In the genomic region with DNA sequence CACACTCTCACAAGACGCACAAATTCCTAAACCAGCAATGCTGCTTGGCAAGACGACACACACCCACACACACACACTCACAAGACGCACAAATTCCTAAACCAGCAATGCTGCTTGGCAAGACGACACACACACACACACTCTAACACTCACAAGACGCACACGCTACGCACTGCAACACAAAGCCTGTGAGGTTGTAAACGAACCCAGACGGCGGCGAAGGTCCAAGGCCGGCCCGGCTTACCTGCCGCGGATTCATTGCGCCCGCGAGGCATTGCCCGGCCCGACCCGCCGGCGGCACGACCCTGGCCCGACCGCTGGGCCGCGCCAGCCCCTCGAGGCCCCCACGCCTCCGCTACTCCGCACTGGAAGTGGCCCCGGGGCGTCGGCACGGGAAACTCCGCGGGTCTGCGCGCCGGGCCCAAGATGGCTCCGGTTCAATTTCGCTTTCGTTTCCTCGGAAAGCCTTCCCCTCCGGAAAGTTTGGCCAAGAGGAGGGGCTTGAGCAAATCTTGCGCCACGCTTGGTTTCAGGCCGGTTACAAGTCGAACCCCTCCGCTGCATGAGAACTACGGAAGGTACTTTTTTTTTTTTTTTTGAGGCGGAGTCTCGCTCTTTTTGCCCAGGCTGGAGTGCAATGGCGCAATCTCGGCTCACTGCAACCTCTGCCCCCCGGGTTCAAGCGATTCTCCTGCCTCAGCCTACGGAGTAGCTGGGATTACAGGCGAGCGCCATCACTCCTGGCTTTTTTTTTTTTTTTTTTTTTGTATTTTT, we compare ENCODE assay signal across 8 cellular contexts. TPM values are rescaled to one million over a fixed set of nuclear protein-coding genes. Genes with fewer than 3 reads are reported as not detected.
DNase-seq lines count a peak whose midpoint lies in the region; ATAC-seq and TF ChIP-seq lines count a peak whose summit lies in the region.

A gene with protein sequence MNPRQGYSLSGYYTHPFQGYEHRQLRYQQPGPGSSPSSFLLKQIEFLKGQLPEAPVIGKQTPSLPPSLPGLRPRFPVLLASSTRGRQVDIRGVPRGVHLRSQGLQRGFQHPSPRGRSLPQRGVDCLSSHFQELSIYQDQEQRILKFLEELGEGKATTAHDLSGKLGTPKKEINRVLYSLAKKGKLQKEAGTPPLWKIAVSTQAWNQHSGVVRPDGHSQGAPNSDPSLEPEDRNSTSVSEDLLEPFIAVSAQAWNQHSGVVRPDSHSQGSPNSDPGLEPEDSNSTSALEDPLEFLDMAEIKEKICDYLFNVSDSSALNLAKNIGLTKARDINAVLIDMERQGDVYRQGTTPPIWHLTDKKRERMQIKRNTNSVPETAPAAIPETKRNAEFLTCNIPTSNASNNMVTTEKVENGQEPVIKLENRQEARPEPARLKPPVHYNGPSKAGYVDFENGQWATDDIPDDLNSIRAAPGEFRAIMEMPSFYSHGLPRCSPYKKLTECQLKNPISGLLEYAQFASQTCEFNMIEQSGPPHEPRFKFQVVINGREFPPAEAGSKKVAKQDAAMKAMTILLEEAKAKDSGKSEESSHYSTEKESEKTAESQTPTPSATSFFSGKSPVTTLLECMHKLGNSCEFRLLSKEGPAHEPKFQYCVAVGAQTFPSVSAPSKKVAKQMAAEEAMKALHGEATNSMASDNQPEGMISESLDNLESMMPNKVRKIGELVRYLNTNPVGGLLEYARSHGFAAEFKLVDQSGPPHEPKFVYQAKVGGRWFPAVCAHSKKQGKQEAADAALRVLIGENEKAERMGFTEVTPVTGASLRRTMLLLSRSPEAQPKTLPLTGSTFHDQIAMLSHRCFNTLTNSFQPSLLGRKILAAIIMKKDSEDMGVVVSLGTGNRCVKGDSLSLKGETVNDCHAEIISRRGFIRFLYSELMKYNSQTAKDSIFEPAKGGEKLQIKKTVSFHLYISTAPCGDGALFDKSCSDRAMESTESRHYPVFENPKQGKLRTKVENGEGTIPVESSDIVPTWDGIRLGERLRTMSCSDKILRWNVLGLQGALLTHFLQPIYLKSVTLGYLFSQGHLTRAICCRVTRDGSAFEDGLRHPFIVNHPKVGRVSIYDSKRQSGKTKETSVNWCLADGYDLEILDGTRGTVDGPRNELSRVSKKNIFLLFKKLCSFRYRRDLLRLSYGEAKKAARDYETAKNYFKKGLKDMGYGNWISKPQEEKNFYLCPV (minus strand): TSS at position 439 of the 774 bp plus-strand sequence. CDS start 180 bp downstream, at position 259.

- no peaks in the 10 kb centered on the region for H3K27me3 Mint-ChIP-seq in activated naive CD4-positive, alpha-beta T cell treated with anti-CD3 and anti-CD28 coated beads, Interleukin-2, amount 10 ng/mL, durations not matched to agents 7 days and 5 days

- peak within 1 kb of the TSS; percentile 99 for H3K9ac ChIP-seq in SK-N-SH

- H3K4me3 ChIP-seq in H7 (ENCODE audit: insufficient read depth, low read depth, low read length) (peak within 1 kb of the TSS; percentile 60), MG63 (peak within 1 kb of the TSS; percentile 74), SK-N-SH (ENCODE audit: low read depth in 2 of 2, low read length in 1 of 2) (peak within 1 kb of the TSS; percentile 61 to 83)

- H3K36me3 Mint-ChIP-seq in activated naive CD4-positive, alpha-beta T cell treated with anti-CD3 and anti-CD28 coated beads, Interleukin-2, amount 10 ng/mL, durations not matched to agents 7 days and 5 days = peaks cover 31% of the 10 kb centered on the region

- peak within 1 kb of the TSS; percentile 82 to 94 for H3K27ac ChIP-seq in SK-N-SH (ENCODE audit: low read depth in 2 of 2, low read length in 1 of 2)
- H3K27ac ChIP-seq in temporal lobe (ENCODE audit: low read depth, low read length) = peak within 1 kb of the TSS; percentile 93

- H3F3A ChIP-seq in SK-N-SH (replicated peaks; ENCODE audit: insufficient read depth) = peaks cover 21% of the 10 kb centered on the region

- TF ChIP-seq CTCF in SK-N-SH (IDR thresholded peaks at IDR 0.05) = no peak
- TF ChIP-seq CTCF in omental fat pad (IDR thresholded peaks at IDR 0.05) = no peak

- peaks cover 78% of the 10 kb centered on the region for H3K4me1 Mint-ChIP-seq in activated naive CD4-positive, alpha-beta T cell treated with anti-CD3 and anti-CD28 coated beads, Interleukin-2, amount 10 ng/mL, durations not matched to agents 7 days and 5 days

- 0 out of 4 replicates have a peak, but pooled peaks of 1 of the 2 experiments have one; percentile 5 for TF ChIP-seq EP300 in SK-N-SH (IDR thresholded peaks at IDR 0.05; ENCODE audit: borderline replicate concordance in 1 of 2, low read depth in 1 of 2, low read length in 1 of 2)

- peak within 1 kb of the TSS; percentile 96 for H2AFZ ChIP-seq in SK-N-SH (ENCODE audit: low read depth)

- H3K79me2 ChIP-seq in SK-N-SH (ENCODE audit: insufficient read depth) = peaks cover 90% of the 10 kb centered on the region

- WGBS in SK-N-SH (ENCODE audit: low lambda C conversion rate) = under 1% methylated on average over 37 of the region's 61 CpGs

- H4K20me1 ChIP-seq in SK-N-SH (ENCODE audit: insufficient read depth) = peaks cover 44% of the 10 kb centered on the region

- H3K36me3 ChIP-seq in H7 (replicated peaks; ENCODE audit: control insufficient read depth, insufficient read depth, low read length) (peaks cover 2% of the 10 kb centered on the region), MG63 (peaks cover 35% of the 10 kb centered on the region), SK-N-SH (replicated peaks in 1 of 2; ENCODE audit: control insufficient read depth in 1 of 2, insufficient read depth in 2 of 2, low read length in 1 of 2) (peaks cover 12 to 15% of the 10 kb centered on the region in 2 experiments)

- DNase-seq in ELF-1 (ENCODE audit: low read depth, low spot score) (peak; percentile 85), H7 (peak; percentile 82), MG63 (peak; percentile 97), SK-N-SH (peak; percentile 87), globus pallidus (ENCODE audit: low spot score) (peak; percentile 80), omental fat pad (ENCODE audit: low spot score) (peak; percentile 70)
- peak; percentile 96 for DNase-seq in activated naive CD4-positive, alpha-beta T cell treated with anti-CD3 and anti-CD28 coated beads, Interleukin-2, amount 10 ng/mL, durations not matched to agents 7 days and 5 days

- CTCF ChIA-PET in SK-N-SH (lab: Yijun Ruan, JAX) = interaction anchor here (1.0 kb wide), 1 partner anchor 62 kb away, joined by 3 read pairs; no protein-coding TSS in a partner anchor
- CTCF ChIA-PET in activated naive CD4-positive, alpha-beta T cell treated with anti-CD3 and anti-CD28 coated beads, Interleukin-2, amount 10 ng/mL, durations not matched to agents 7 days and 5 days (lab: Charles Lee) = interaction anchor here (0.9 to 2.5 kb wide), 2 partner anchors 13 to 19 kb away, joined by 3 to 7 read pairs; no protein-coding TSS in a partner anchor

- TF ChIP-seq RAD21 in SK-N-SH (IDR thresholded peaks at IDR 0.05; ENCODE audit: low read length) = no peak

- POLR2A ChIA-PET in SK-N-SH (lab: Yijun Ruan, JAX) = interaction anchor here (1.0 to 1.4 kb wide), 2 partner anchors 19 to 40 kb away, joined by 4 to 5 read pairs; a partner anchor contains a TSS

- no peaks in the 10 kb centered on the region for H3K27me3 ChIP-seq in H7 (ENCODE audit: control insufficient read depth, insufficient read depth, low read length)
- no peaks in the 10 kb centered on the region for H3K27me3 ChIP-seq in MG63
- H3K27me3 ChIP-seq in SK-N-SH (ENCODE audit: insufficient read depth) = no peaks in the 10 kb centered on the region

- H3K4me3 Mint-ChIP-seq in activated naive CD4-positive, alpha-beta T cell treated with anti-CD3 and anti-CD28 coated beads, Interleukin-2, amount 10 ng/mL, durations not matched to agents 7 days and 5 days = peak within 1 kb of the TSS; percentile 93

- peak; percentile 92 for ATAC-seq in omental fat pad (ENCODE audit: low FRiP score)

- peak within 1 kb of the TSS; percentile 96 for H3K27ac Mint-ChIP-seq in activated naive CD4-positive, alpha-beta T cell treated with anti-CD3 and anti-CD28 coated beads, Interleukin-2, amount 10 ng/mL, durations not matched to agents 7 days and 5 days

- peaks cover 11 to 14% of the 10 kb centered on the region in 2 experiments for H3K4me1 ChIP-seq in SK-N-SH (ENCODE audit: control insufficient read depth in 1 of 2, insufficient read depth in 2 of 2, low read depth in 1 of 2, low read length in 1 of 2)

- no peaks in the 10 kb centered on the region for H3K9me3 Mint-ChIP-seq in activated naive CD4-positive, alpha-beta T cell treated with anti-CD3 and anti-CD28 coated beads, Interleukin-2, amount 10 ng/mL, durations not matched to agents 7 days and 5 days

- no peaks in the 10 kb centered on the region for H3K9me2 ChIP-seq in SK-N-SH

- H3K9me3 ChIP-seq in MG63 (no peaks in the 10 kb centered on the region), SK-N-SH (no peaks in the 10 kb centered on the region)

- H3K4me2 ChIP-seq in SK-N-SH = peak within 1 kb of the TSS; percentile 99

TF ChIP-seq in SK-N-SH, 30 proteins besides CTCF, POLR2A, EP300 and RAD21 (continues in another document):
- TF ChIP-seq, protein P1, sequence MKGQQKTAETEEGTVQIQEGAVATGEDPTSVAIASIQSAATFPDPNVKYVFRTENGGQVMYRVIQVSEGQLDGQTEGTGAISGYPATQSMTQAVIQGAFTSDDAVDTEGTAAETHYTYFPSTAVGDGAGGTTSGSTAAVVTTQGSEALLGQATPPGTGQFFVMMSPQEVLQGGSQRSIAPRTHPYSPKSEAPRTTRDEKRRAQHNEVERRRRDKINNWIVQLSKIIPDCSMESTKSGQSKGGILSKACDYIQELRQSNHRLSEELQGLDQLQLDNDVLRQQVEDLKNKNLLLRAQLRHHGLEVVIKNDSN (IDR thresholded peaks at IDR 0.05; ENCODE audit: borderline replicate concordance, low read depth) = no peak
- no peak for TF ChIP-seq EZH2phosphoT487 (IDR thresholded peaks at IDR 0.05; ENCODE audit: borderline replicate concordance, low read depth)
- peak; percentile 88 for TF ChIP-seq TAF1 (IDR thresholded peaks at IDR 0.05; ENCODE audit: borderline replicate concordance, low read depth, low read length)
- peak; percentile 76 for TF ChIP-seq YY1 (IDR thresholded peaks at IDR 0.05; ENCODE audit: low read depth)
- no peak for TF ChIP-seq FOSL2 (IDR thresholded peaks at IDR 0.05; ENCODE audit: borderline replicate concordance, low read depth)

RNA-seq across cellular contexts. Expression of the gene that starts here (rescaled TPM):
- total RNA-seq in H7 (2014; rRNA removed; shearing (Covaris generic)) = 196 and 238 TPM in 2 replicates
- 63.6 and 63.9 TPM in 2 replicates for total RNA-seq in MG63 (2014; rRNA removed; shearing (Covaris generic); ENCODE audit: low replicate concordance)
- 61.1 and 87.9 TPM in 2 replicates for polyA plus RNA-seq in SK-N-SH (2012; rRNA removed)
- polyA plus RNA-seq in SK-N-SH (2012; cell fraction: cytosol; rRNA removed) = 41.4 and 50.1 TPM in 2 replicates
- 127 and 151 TPM in 2 replicates for polyA plus RNA-seq in SK-N-SH (2012; cell fraction: nucleus; rRNA removed)
- total RNA-seq in omental fat pad = 100 to 1,000 TPM in 2 of 4 donors, 10 to 100 TPM in 2; 67.9 to 139 (median 100) TPM
- total RNA-seq in temporal lobe = 68.4 TPM

Comparison
In these comparisons a context has a peak if more than half of its experiments do, and no peak if none do; other contexts are left out.
1. Peak in every context shown above with its lines: DNase-seq, ATAC-seq, H3K4me3 ChIP-seq and H3K27ac ChIP-seq.